Comparison of ENCODE assay signal across 1 cellular context in genomic region chr7:99407849-99408346, GRCh38.
A peak's percentile ranks its signal among the peaks of the same experiment; 100 is the strongest.
TF ChIP-seq lines count a peak whose summit lies in the region.

No MANE protein-coding gene starts in this region.

TF ChIP-seq in HEK293, 187 proteins besides CTCF, POLR2A, EP300 and RAD21 (continued from another document):
- TF ChIP-seq PRDM10 (tag by site-specific recombination; IDR thresholded peaks at IDR 0.05) (peak; percentile 55), ZNF398 (tag by site-specific recombination; IDR thresholded peaks at IDR 0.05) (no peak), RBAK (tag by site-specific recombination; IDR thresholded peaks at IDR 0.05) (no peak)
